Comparison of ENCODE assay signal across 2 cellular contexts in the genomic region with DNA sequence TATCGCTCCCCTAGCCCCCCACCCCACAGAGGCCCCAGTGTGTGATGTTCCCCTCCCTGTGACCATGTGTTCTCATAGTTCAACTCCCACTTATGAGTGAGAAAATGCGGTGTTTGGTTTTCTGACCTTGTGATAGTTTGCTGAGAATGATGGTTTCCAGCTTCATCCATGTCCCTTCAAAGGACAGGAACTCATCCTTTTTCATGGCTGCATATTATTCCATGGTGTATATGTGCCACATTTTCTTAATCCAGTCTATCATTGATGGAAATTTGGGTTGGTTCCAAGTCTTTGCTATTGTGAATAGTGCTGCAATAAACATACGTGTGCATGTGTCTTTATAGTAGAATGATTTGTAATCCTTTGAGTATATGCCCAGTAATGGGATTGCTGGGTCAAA.
DNase-seq lines count a peak whose midpoint lies in the region; ATAC-seq, FAIRE-seq and TF ChIP-seq lines count a peak whose summit lies in the region.
"Not testable (repeated sequence)": the region's sequence is repeated elsewhere in the genome, so short reads cannot be mapped to it uniquely, and the experiment has no call there.

No MANE protein-coding gene starts in this region.

- not testable (repeated sequence) for H3K36me3 ChIP-seq in HEK293 (ENCODE audit: control insufficient read depth in 2 of 2, insufficient read depth in 1 of 2, low read length in 2 of 2); K562 (ENCODE audit: control insufficient read depth, insufficient read depth, low read length)

- 0% methylated on average over 3 of the region's 3 CpGs for WGBS in K562 (ENCODE audit: insufficient coverage, low coverage, missing lambda C conversion rate)

- intact Hi-C loops in K562 (cut with micrococcal nuclease), result not testable (repeated sequence)

- H3K4me2 ChIP-seq in K562 (ENCODE audit: insufficient read depth, low read length), result not testable (repeated sequence)

- not testable (repeated sequence) for H3K9me1 ChIP-seq in K562 (ENCODE audit: control insufficient read depth, insufficient read depth, low read length)

- not testable (repeated sequence) for TF ChIP-seq EP300 in K562 (IDR thresholded peaks at IDR 0.05; ENCODE audit: low read length)

- BruUV-seq in K562 (replicated peaks; lab: Mats Ljungman, UMichigan), result not testable (repeated sequence)

- not testable (repeated sequence) for H3K79me2 ChIP-seq in K562 (ENCODE audit: control insufficient read depth, insufficient read depth, low read length)

- TF ChIP-seq CTCF in HEK293 (tag by site-specific recombination; IDR thresholded peaks at IDR 0.05); K562 (IDR thresholded peaks at IDR 0.05 in 2 of 3, conservative IDR thresholded peaks at IDR 0.05 in 1 of 3; ENCODE audit: insufficient read depth in 2 of 3, low read depth in 1 of 3, low read length in 3 of 3): not testable (repeated sequence)

- H2AFZ ChIP-seq in K562 (ENCODE audit: low read depth, low read length), result not testable (repeated sequence)

- DNase-seq in K562 (ENCODE audit: extremely low read depth in 1 of 4, low spot score in 3 of 4), result not testable (repeated sequence)

- in situ Hi-C loops in K562 (cut with MboI), result not testable (repeated sequence)

- POLR2A ChIA-PET in HEK293 (lab: Yijun Ruan, JAX); K562 (lab: Yijun Ruan, JAX): not testable (repeated sequence)

- H3K9me3 ChIP-seq in HEK293 (ENCODE audit: control insufficient read depth, insufficient read depth, low read depth, low read length); K562 (replicated peaks; ENCODE audit: control insufficient read depth, insufficient read depth, low read depth, low read length): not testable (repeated sequence)

- not testable (repeated sequence) for H3K27ac ChIP-seq in HEK293 (ENCODE audit: extremely low read depth, low read depth, low read length); K562 (ENCODE audit: extremely low read depth, low read depth, low read length)

- not testable (repeated sequence) for H3K4me1 ChIP-seq in HEK293 (ENCODE audit: control insufficient read depth, insufficient read depth, low read length); K562 (replicated peaks in 1 of 2; ENCODE audit: control insufficient read depth in 2 of 2, insufficient read depth in 2 of 2, low read length in 2 of 2)

- H4K20me1 ChIP-seq in K562 (replicated peaks; ENCODE audit: control insufficient read depth, insufficient read depth, low read length), result not testable (repeated sequence)

- CTCF ChIA-PET in HEK293 (lab: Yijun Ruan, JAX); K562 (lab: Yijun Ruan, JAX; ENCODE audit: low intra/inter-chr PET ratio): not testable (repeated sequence)

- not testable (repeated sequence) for H3K4me3 ChIP-seq in HEK293 (ENCODE audit: low read depth, low read length); K562

- not testable (repeated sequence) for TF ChIP-seq POLR2A in K562 (conservative IDR thresholded peaks at IDR 0.05)

- H3K9ac ChIP-seq in K562 (ENCODE audit: insufficient read depth in 1 of 2, low read depth in 2 of 2, low read length in 2 of 2), result not testable (repeated sequence)

- H3K27me3 ChIP-seq in K562 (ENCODE audit: control insufficient read depth in 2 of 2, insufficient read depth in 2 of 2, low read length in 2 of 2), result not testable (repeated sequence)

- TF ChIP-seq RAD21 in K562 (CRISPR knock-in tag; conservative IDR thresholded peaks at IDR 0.05 in 1 of 2, IDR thresholded peaks at IDR 0.05 in 1 of 2), result not testable (repeated sequence)

- ATAC-seq in K562, result not testable (repeated sequence)

- FAIRE-seq in K562 (lab: Jason Lieb, UNC), result not testable (repeated sequence)

TF ChIP-seq in HEK293, 187 proteins besides CTCF, POLR2A, EP300 and RAD21:
- peak; percentile 96 for TF ChIP-seq ZNF146 (tag by site-specific recombination; IDR thresholded peaks at IDR 0.05)
TF ChIP-seq in HEK293: peak in this region for 1; not testable (repeated sequence) for 186.

TF ChIP-seq in K562, 482 proteins besides CTCF, POLR2A, EP300 and RAD21:
- TF ChIP-seq ZNF146 (CRISPR knock-in tag; IDR thresholded peaks at IDR 0.05; ENCODE audit: unreplicated experiment), result peak; percentile 63
